In the genomic region with DNA sequence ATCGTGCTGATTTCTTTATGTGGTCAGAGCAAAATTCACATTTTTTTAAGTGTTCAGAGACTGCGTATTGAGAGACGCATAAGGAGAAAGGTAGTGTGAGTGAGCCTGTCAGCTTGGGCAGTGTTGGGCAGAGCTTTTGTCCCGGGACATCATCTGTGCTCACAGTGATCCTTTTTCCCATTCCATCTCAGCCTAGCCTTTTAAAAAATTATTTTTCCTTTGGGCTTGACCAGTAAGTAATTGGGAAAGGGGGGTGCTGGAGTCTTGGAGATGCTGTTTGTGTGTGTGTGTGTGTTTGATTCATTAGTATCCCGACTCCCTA, we compare ENCODE assay signal across 8 cellular contexts. TPM values are rescaled to one million over a fixed set of nuclear protein-coding genes. Genes with fewer than 3 reads are reported as not detected.
DNase-seq lines count a peak whose midpoint lies in the region; ATAC-seq and TF ChIP-seq lines count a peak whose summit lies in the region.

No MANE protein-coding gene starts in this region.

- H3K9me3 Mint-ChIP-seq in T-cell = no peaks in the 10 kb centered on the region

- H3K36me3 Mint-ChIP-seq in T-cell = peaks cover 6% of the 10 kb centered on the region

- peaks cover 0 to 63% (median 47%) of the 10 kb centered on the region in 4 donors for H3K4me1 ChIP-seq in sigmoid colon

- TF ChIP-seq EP300 in sigmoid colon (IDR thresholded peaks at IDR 0.05) = no peak

- H3K4me3 ChIP-seq in GM12865 (ENCODE audit: low read depth, low read length) = peak overlapping the region; percentile 91
- peak overlapping the region; percentile 77 for H3K4me3 ChIP-seq in fibroblast of the aortic adventitia (ENCODE audit: low read depth, low read length)
- peak overlapping the region; percentile 73 to 83 (median 74) for H3K4me3 ChIP-seq in sigmoid colon

- no peak for TF ChIP-seq POLR2A in sigmoid colon (IDR thresholded peaks at IDR 0.05)

- peak overlapping the region; percentile 95 to 96 for H3K27ac Mint-ChIP-seq in T-cell

- intact Hi-C loops in sigmoid colon (cut with DNase I) = loop anchor here (5.0 to 10.0 kb wide), 2 partner anchors 214 to 388 kb away; a partner anchor contains a TSS

- 7 to 29% methylated on average over 5 of the region's 5 CpGs for whole genome bisulfite sequencing in sigmoid colon, 2 donors

- H3K27ac ChIP-seq in sigmoid colon = peak overlapping the region; percentile 93 to 96 (median 94)
- no peak overlapping the region for H3K27ac ChIP-seq in substantia nigra (ENCODE audit: low read depth, low read length, poor library complexity, severe bottlenecking)

- H3K36me3 ChIP-seq in sigmoid colon = no peaks in the 10 kb centered on the region

- TF ChIP-seq CTCF in GM12865 (IDR thresholded peaks at IDR 0.05; ENCODE audit: insufficient read depth, low read depth, low read length, missing control alignments) (no peak), fibroblast of the aortic adventitia (IDR thresholded peaks at IDR 0.05; ENCODE audit: insufficient read depth, low read length) (no peak), sigmoid colon (IDR thresholded peaks at IDR 0.05) (no peak)

- no peak for ATAC-seq in T-cell (replicated peaks in 1 of 4)

- CTCF ChIA-PET in T-cell (lab: Charles Lee) = interaction anchor here in 1 of 2 donors (0.9 to 1.6 kb wide), 5 partner anchors 15 to 211 kb away, joined by 4 to 9 read pairs (median 5); no protein-coding TSS in a partner anchor

- no peaks in the 10 kb centered on the region for H3K27me3 ChIP-seq in sigmoid colon

- no peaks in the 10 kb centered on the region for H3K9me3 ChIP-seq in sigmoid colon

- peaks cover 64 to 70% (median 69%) of the 10 kb centered on the region in 3 donors for H3K4me1 Mint-ChIP-seq in T-cell

- POLR2A ChIA-PET in T-cell (lab: Charles Lee) = interaction anchor here (0.6 to 0.7 kb wide), 3 partner anchors 21 to 579 kb away, joined by 3 to 6 read pairs (median 3); no protein-coding TSS in a partner anchor

- DNase-seq in GM12865 (ENCODE audit: low read depth) = no peak
- no peak for DNase-seq in T-cell
- no peak for DNase-seq in fibroblast of the aortic adventitia (ENCODE audit: low read depth)
- DNase-seq in sigmoid colon = no peak
- DNase-seq in HuH-7 (ENCODE audit: low spot score) = no peak
- no peak for DNase-seq in NCI-H82 (lab: John Stamatoyannopoulos, UW)
- no peak for DNase-seq in substantia nigra (lab: John Stamatoyannopoulos, UW)
- no peak for DNase-seq in effector CD8-positive, alpha-beta T cell (lab: John Stamatoyannopoulos, UW)

- H3K4me3 Mint-ChIP-seq in T-cell = peak overlapping the region; percentile 91 to 93 (median 93)

- no peaks in the 10 kb centered on the region for H3K27me3 Mint-ChIP-seq in T-cell

RNA-seq across cellular contexts. Expression of a gene that starts 1.5 kb away (rescaled TPM):
- total RNA-seq in T-cell (10 to 100 TPM; 31.5 to 38.0 (median 35.6) TPM), fibroblast of the aortic adventitia (ENCODE audit: low replicate concordance) (2.9 and 14.0 TPM in 2 replicates), sigmoid colon (10 to 100 TPM; 15.0 to 18.1 (median 17.2) TPM)
- polyA plus RNA-seq in sigmoid colon = 1 to 10 TPM; 4.8 to 9.9 (median 5.1) TPM
